15 cellular contexts compared by ENCODE assay signal in genomic region chr19:30861896-30862295, GRCh38.
DNase-seq lines count a peak whose midpoint lies in the region; ATAC-seq, FAIRE-seq and TF ChIP-seq lines count a peak whose summit lies in the region.
"Had no signal": no experiment of that assay in that cellular context is flagged by ENCODE, and none has a peak within 500 bp of the region (broad histone marks: within the 10 kb centered on the region; RNA-seq: fewer than 3 reads in every experiment).

No MANE protein-coding gene starts in this region.

- H3K79me2 ChIP-seq in H9 (ENCODE audit: insufficient read depth, low read length), result no peaks in the 10 kb centered on the region

- H4K5ac ChIP-seq in H9 (ENCODE audit: insufficient read length, low read depth, low read length), result no peak overlapping the region

- no peak overlapping the region for H3T11ph ChIP-seq in H9 (ENCODE audit: low read length)

- intact Hi-C loops in upper lobe of right lung (cut with DNase I), result no loop called here

- no peaks in the 10 kb centered on the region for H3K36me3 ChIP-seq in upper lobe of right lung

- TF ChIP-seq CTCF in H9 (conservative IDR thresholded peaks at IDR 0.05) (no peak), upper lobe of right lung (IDR thresholded peaks at IDR 0.05) (no peak)

- no CpG with 5 or more reads among the region's 3 CpGs for WGBS in H9 (ENCODE audit: extremely low coverage, insufficient read length, low lambda C conversion rate)

- no peak for TF ChIP-seq POLR2A in GM12892 (IDR thresholded peaks at IDR 0.05; ENCODE audit: low read depth, low read length)

- no peak overlapping the region for H3K4me3 Mint-ChIP-seq in H9
- H3K4me3 Mint-ChIP-seq: B cell; CD4-positive, alpha-beta memory T cell had no signal

- H2AFZ ChIP-seq in H9 (ENCODE audit: low read length), result no peak overlapping the region
- H2AFZ ChIP-seq: GM23248 had no signal

- H3K9me3 Mint-ChIP-seq in H9, result peaks cover 0 to under 1% of the 10 kb centered on the region in 2 experiments; a peak in 1 of 5 replicates

- no peak overlapping the region for H3K14ac ChIP-seq in H9 (ENCODE audit: insufficient read depth, low read length)

- H3K9me3 ChIP-seq in H9 (ENCODE audit: control insufficient read depth, low read depth, low read length) (no peaks in the 10 kb centered on the region), upper lobe of right lung (no peaks in the 10 kb centered on the region)

- H3K27ac Mint-ChIP-seq in H9, result no peak overlapping the region; a peak in 1 of 7 replicates
- H3K27ac Mint-ChIP-seq: B cell; CD4-positive, alpha-beta memory T cell had no signal

- H2BK5ac ChIP-seq in H9 (ENCODE audit: insufficient read length, low read length), result no peak overlapping the region

- H4K8ac ChIP-seq in H9 (replicated peaks; ENCODE audit: insufficient read length, low read depth, low read length), result no peak overlapping the region

- H3K79me1 ChIP-seq in H9 (ENCODE audit: insufficient read depth, low read depth, low read length, poor library complexity, severe bottlenecking), result no peaks in the 10 kb centered on the region

- no peak overlapping the region for H2BK120ac ChIP-seq in H9 (ENCODE audit: low read depth, low read length, poor library complexity, severe bottlenecking)

- H2BK15ac ChIP-seq in H9 (ENCODE audit: low read depth, low read length), result no peak overlapping the region

- DNase-seq in H9 (peak; percentile 6), ecto neural progenitor cell (ENCODE audit: low spot score) (peak; percentile 16), mesenteric fat pad (ENCODE audit: low spot score) (peak; percentile 11), upper lobe of right lung (peak; percentile 22), GM12892 (ENCODE audit: insufficient read length) (no peak)
- DNase-seq: C1 segment of cervical spinal cord; CD4-positive, alpha-beta memory T cell; DMS79; GM23248; H7 had no signal

- no peaks in the 10 kb centered on the region for H3K23me2 ChIP-seq in H9 (ENCODE audit: insufficient read length, low read depth, low read length, poor library complexity, severe bottlenecking)

- H3K27me3 ChIP-seq in H9 (ENCODE audit: insufficient read depth, low read length) (no peaks in the 10 kb centered on the region), upper lobe of right lung (no peaks in the 10 kb centered on the region)

- H3K4me2 ChIP-seq in H9 (ENCODE audit: insufficient read depth, insufficient read length, low read length), result no peak overlapping the region

- H3K23ac ChIP-seq in H9 (ENCODE audit: insufficient read length, low read depth, low read length), result no peak overlapping the region

- H3K9ac ChIP-seq in H9 (ENCODE audit: extremely low read depth, insufficient read length, low read length), result no peak overlapping the region
- H3K9ac ChIP-seq: GM23248 had no signal

- no peak overlapping the region for H2AK5ac ChIP-seq in H9 (ENCODE audit: insufficient read length, low read length)

- no peak overlapping the region for H3K4me3 ChIP-seq in upper lobe of right lung
- H3K4me3 ChIP-seq: GM12878, GM23248 had no signal

- H3K18ac ChIP-seq in H9 (ENCODE audit: insufficient read length, low read depth, low read length), result no peak overlapping the region

- no peaks in the 10 kb centered on the region for H3K27me3 Mint-ChIP-seq in H9 (ENCODE audit: low read depth)
- H3K27me3 Mint-ChIP-seq: B cell had no signal

- H4K20me1 ChIP-seq in H9 (ENCODE audit: control insufficient read depth, insufficient read depth, insufficient read length), result no peaks in the 10 kb centered on the region

- H4K91ac ChIP-seq in H9 (ENCODE audit: insufficient read length, low read depth, low read length), result no peak overlapping the region

- no peak overlapping the region for H3K27ac ChIP-seq in H9 (ENCODE audit: insufficient read length, low read depth, low read length)
- H3K27ac ChIP-seq in upper lobe of right lung, result no peak overlapping the region
- H3K27ac ChIP-seq: GM23248 had no signal

- no peak overlapping the region for H3K56ac ChIP-seq in H9 (ENCODE audit: insufficient read length, low read depth, low read length)

- H2BK20ac ChIP-seq in H9 (ENCODE audit: low read depth, low read length, poor library complexity, severe bottlenecking), result no peak overlapping the region

- no peaks in the 10 kb centered on the region for H3K36me3 Mint-ChIP-seq in H9 (ENCODE audit: insufficient read depth in 1 of 3, low read depth in 3 of 3)
- H3K36me3 Mint-ChIP-seq: CD4-positive, alpha-beta memory T cell had no signal

- H3K4ac ChIP-seq in H9 (ENCODE audit: low read depth, low read length), result no peak overlapping the region

- H2BK12ac ChIP-seq in H9 (ENCODE audit: insufficient read length, low read depth, low read length), result no peak overlapping the region

- FAIRE-seq in GM12892 (lab: Jason Lieb, UNC), result no peak
- FAIRE-seq: A204.1, GM12878 had no signal

- H3K4me1 Mint-ChIP-seq in H9, result peaks cover 0 to 3% of the 10 kb centered on the region in 2 experiments; a peak in 2 of 4 replicates
- H3K4me1 Mint-ChIP-seq: B cell; CD4-positive, alpha-beta memory T cell had no signal

- ATAC-seq in upper lobe of right lung (no peak), GM19324 (IDR thresholded peaks at IDR 0.05; ENCODE audit: low FRiP score, unreplicated experiment) (no peak), GM18498 (IDR thresholded peaks at IDR 0.05; ENCODE audit: unreplicated experiment) (no peak)
- ATAC-seq: GM12878 had no signal

- H3K4me1 ChIP-seq in H9 (ENCODE audit: insufficient read depth, low read length) (no peaks in the 10 kb centered on the region), upper lobe of right lung (no peaks in the 10 kb centered on the region)
